Comparison of ENCODE assay signal across 1 cellular context in the genomic region with DNA sequence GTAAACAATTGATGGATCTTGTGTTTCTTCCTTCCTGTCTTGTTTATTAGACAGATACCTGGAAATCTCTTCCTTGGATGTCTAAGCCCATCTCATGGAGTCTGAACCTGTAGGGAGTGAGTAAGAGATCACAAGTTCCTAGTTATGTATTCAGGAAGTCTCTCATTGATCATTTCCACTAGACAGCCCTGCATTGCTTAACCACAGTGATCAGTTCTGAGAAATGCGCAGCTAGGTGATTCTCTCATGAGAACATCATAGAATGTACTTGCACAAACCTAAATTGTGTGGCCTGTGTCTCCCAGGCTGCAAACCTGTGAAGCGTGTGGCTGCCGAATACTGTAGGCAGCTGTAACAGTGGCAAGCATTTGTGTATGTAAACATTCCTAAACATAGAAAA.
A peak's percentile ranks its signal among the peaks of the same experiment; 100 is the strongest.
TF ChIP-seq lines count a peak whose summit lies in the region.

No MANE protein-coding gene starts in this region.

TF ChIP-seq in HepG2, 621 proteins besides CTCF, POLR2A, EP300 and RAD21:
- TF ChIP-seq CEBPG (CRISPR knock-in tag; IDR thresholded peaks at IDR 0.05) (0 out of 2 replicates have a peak, but pooled peaks have one; percentile 6), ETV5 (CRISPR knock-in tag; IDR thresholded peaks at IDR 0.05; ENCODE audit: borderline replicate concordance) (peak; percentile 55; the same call in 1 of the 2 replicates), PITX1 (CRISPR knock-in tag; IDR thresholded peaks at IDR 0.05) (no peak)
